15 cellular contexts compared by ENCODE assay signal in genomic region chr9:107016383-107016782, GRCh38.
"Had no signal": no experiment of that assay in that cellular context is flagged by ENCODE, and none has a peak within 500 bp of the region (broad histone marks: within the 10 kb centered on the region; RNA-seq: fewer than 3 reads in every experiment).

No MANE protein-coding gene starts in this region.

- DNase-seq: activated CD4-positive, alpha-beta T cell treated with anti-CD3 and anti-CD28 coated beads, Interleukin-2, amount 10 ng/mL, durations not matched to agents 24 days and 14 days; activated CD4-positive, CD25-positive, alpha-beta regulatory T cell; activated CD8-positive, alpha-beta memory T cell treated with anti-CD3 and anti-CD28 coated beads, Interleukin-2, amount 50 U/mL, for 4 hours; activated CD8-positive, alpha-beta T cell treated with anti-CD3 and anti-CD28 coated beads, Interleukin-2, amount 10 ng/mL, durations not matched to agents 7 days and 5 days; activated gamma-delta T cell; activated T-cell treated with anti-CD3 and anti-CD28 coated beads, Interleukin-2, amount 50 U/mL, for 48 hours; caudate nucleus; mesenchymal stem cell; occipital lobe; stimulated activated CD4-positive, alpha-beta T cell treated with anti-CD3 and anti-CD28 coated beads, Interleukin-2, amount 100 ng/mL, for 48 hours; stimulated activated naive CD4-positive, alpha-beta T cell had no signal

- ATAC-seq: activated CD8-positive, alpha-beta T cell treated with anti-CD3 and anti-CD28 coated beads, Interleukin-2, amount 10 ng/mL, durations not matched to agents 7 days and 5 days; activated naive CD4-positive, alpha-beta T cell treated with anti-CD3 and anti-CD28 coated beads, Interleukin-2, amount 50 U/mL, for 72 hours; esophagus mucosa; left lobe of liver; natural killer cell treated with Interleukin-12 subunit alpha and Interleukin-12 subunit beta and Interleukin-15 and Interleukin-18, amount 100 ng/mL, for 72 hours had no signal
